8 cellular contexts compared by ENCODE assay signal in genomic region chr21:43775795-43776430, GRCh38. TPM values are rescaled to one million over a fixed set of nuclear protein-coding genes. Genes with fewer than 3 reads are reported as not detected.
DNase-seq lines count a peak whose midpoint lies in the region; ATAC-seq and TF ChIP-seq lines count a peak whose summit lies in the region.

TSS of gene CSTB (minus strand) at chr21:43776308. CDS start at chr21:43776269, 39 bp downstream.

- peaks cover 5% of the 10 kb centered on the region for H3K27me3 ChIP-seq in thymus (ENCODE audit: control insufficient read depth, insufficient read depth)

- peaks cover 4% of the 10 kb centered on the region for H3K36me3 ChIP-seq in thymus (ENCODE audit: control insufficient read depth, insufficient read depth)

- H3K27ac ChIP-seq in thymus (ENCODE audit: low read depth), result peak within 1 kb of the TSS; percentile 88

- H3K27me3 Mint-ChIP-seq in Calu3 (ENCODE audit: unreplicated experiment) (no peaks in the 10 kb centered on the region), glutamatergic neuron (ENCODE audit: unreplicated experiment) (peaks cover 10% of the 10 kb centered on the region), osteocyte (ENCODE audit: unreplicated experiment) (no peaks in the 10 kb centered on the region)
- H3K27me3 Mint-ChIP-seq in activated naive CD4-positive, alpha-beta T cell treated with anti-CD3 and anti-CD28 coated beads, Interleukin-2, amount 50 U/mL, for 24 hours, result no peaks in the 10 kb centered on the region

- H3K4me1 ChIP-seq in thymus (ENCODE audit: control insufficient read depth, insufficient read depth, low read length), result no peaks in the 10 kb centered on the region

- BruUV-seq in Calu3 (replicated peaks; lab: Mats Ljungman, UMichigan), result no TSS peak

- CTCF ChIA-PET in Calu3 (lab: Charles Lee), result no interaction called here

- H3K4me3 ChIP-seq in Jurkat, Clone E6-1 (ENCODE audit: low read length), result peak within 1 kb of the TSS; percentile 65
- peak within 1 kb of the TSS; percentile 87 for H3K4me3 ChIP-seq in thymus (ENCODE audit: low read length)

- H3K4me1 Mint-ChIP-seq in Calu3 (ENCODE audit: low read depth, unreplicated experiment) (peaks cover 13% of the 10 kb centered on the region), glutamatergic neuron (ENCODE audit: low read depth, unreplicated experiment) (peaks cover 19% of the 10 kb centered on the region), osteocyte (ENCODE audit: unreplicated experiment) (peaks cover 39% of the 10 kb centered on the region)
- peaks cover 33% of the 10 kb centered on the region for H3K4me1 Mint-ChIP-seq in activated naive CD4-positive, alpha-beta T cell treated with anti-CD3 and anti-CD28 coated beads, Interleukin-2, amount 50 U/mL, for 24 hours

- H3K36me3 Mint-ChIP-seq in Calu3 (ENCODE audit: insufficient read depth, unreplicated experiment) (peaks cover 80% of the 10 kb centered on the region), glutamatergic neuron (ENCODE audit: unreplicated experiment) (peaks cover 5% of the 10 kb centered on the region), osteocyte (ENCODE audit: unreplicated experiment) (peaks cover 12% of the 10 kb centered on the region)
- peaks cover 3% of the 10 kb centered on the region for H3K36me3 Mint-ChIP-seq in activated naive CD4-positive, alpha-beta T cell treated with anti-CD3 and anti-CD28 coated beads, Interleukin-2, amount 50 U/mL, for 24 hours

- ATAC-seq in GM21367 (IDR thresholded peaks at IDR 0.05; ENCODE audit: unreplicated experiment) (peak; percentile 61), SK-N-SH treated with all-trans-retinoic acid at 6 μM for 48 hours (peak; percentile 86)

- peak within 1 kb of the TSS; percentile 84 for H3K27ac Mint-ChIP-seq in Calu3 (ENCODE audit: unreplicated experiment)
- H3K27ac Mint-ChIP-seq in activated naive CD4-positive, alpha-beta T cell treated with anti-CD3 and anti-CD28 coated beads, Interleukin-2, amount 50 U/mL, for 24 hours, result peak within 1 kb of the TSS; percentile 72
- H3K27ac Mint-ChIP-seq in glutamatergic neuron (ENCODE audit: unreplicated experiment), result peak within 1 kb of the TSS; percentile 80
- H3K27ac Mint-ChIP-seq in osteocyte (ENCODE audit: unreplicated experiment), result peak within 1 kb of the TSS; percentile 76

- H3K9me3 ChIP-seq in thymus (ENCODE audit: control insufficient read depth), result no peaks in the 10 kb centered on the region

- DNase-seq in Calu3, result peak; percentile 20
- DNase-seq in Jurkat, Clone E6-1 (ENCODE audit: low read depth, low spot score), result peak; percentile 47
- peak; percentile 93 for DNase-seq in glutamatergic neuron
- DNase-seq in osteocyte (ENCODE audit: extremely low spot score, unreplicated experiment), result peak; percentile 92

- TF ChIP-seq CTCF in Calu3 (IDR thresholded peaks at IDR 0.05; ENCODE audit: unreplicated experiment), result no peak
- TF ChIP-seq CTCF in glutamatergic neuron (IDR thresholded peaks at IDR 0.05; ENCODE audit: partially characterized antibody, unreplicated experiment), result no peak
- no peak for TF ChIP-seq CTCF in osteocyte (IDR thresholded peaks at IDR 0.05)

- intact Hi-C loops in Calu3 (cut with micrococcal nuclease; ENCODE audit: unreplicated experiment), result no loop called here

- H3K4me3 Mint-ChIP-seq in Calu3 (ENCODE audit: low read depth, unreplicated experiment) (peak within 1 kb of the TSS; percentile 93), glutamatergic neuron (ENCODE audit: unreplicated experiment) (peak within 1 kb of the TSS; percentile 92), osteocyte (ENCODE audit: unreplicated experiment) (peak within 1 kb of the TSS; percentile 89)
- peak within 1 kb of the TSS; percentile 93 for H3K4me3 Mint-ChIP-seq in activated naive CD4-positive, alpha-beta T cell treated with anti-CD3 and anti-CD28 coated beads, Interleukin-2, amount 50 U/mL, for 24 hours

- H3K9me3 Mint-ChIP-seq in Calu3 (ENCODE audit: low read depth, unreplicated experiment), result no peaks in the 10 kb centered on the region
- no peaks in the 10 kb centered on the region for H3K9me3 Mint-ChIP-seq in activated naive CD4-positive, alpha-beta T cell treated with anti-CD3 and anti-CD28 coated beads, Interleukin-2, amount 50 U/mL, for 24 hours
- peaks cover 4% of the 10 kb centered on the region for H3K9me3 Mint-ChIP-seq in glutamatergic neuron (ENCODE audit: unreplicated experiment)
- H3K9me3 Mint-ChIP-seq in osteocyte (ENCODE audit: unreplicated experiment), result no peaks in the 10 kb centered on the region

- 1% methylated on average over 71 of the region's 71 CpGs for WGBS in thymus

TF ChIP-seq in SK-N-SH treated with all-trans-retinoic acid at 6 μM for 48 hours, 23 proteins besides CTCF, POLR2A, EP300 and RAD21:
- TF ChIP-seq ZC3H10 (CRISPR knock-in tag; IDR thresholded peaks at IDR 0.05), result no peak
- TF ChIP-seq BACH2 (CRISPR knock-in tag; IDR thresholded peaks at IDR 0.05; ENCODE audit: borderline replicate concordance), result no peak
- no peak for TF ChIP-seq ZNF8 (CRISPR knock-in tag; IDR thresholded peaks at IDR 0.05)
- TF ChIP-seq PATZ1 (CRISPR knock-in tag; IDR thresholded peaks at IDR 0.05; ENCODE audit: borderline replicate concordance), result no peak
- TF ChIP-seq CSDC2 (CRISPR knock-in tag; IDR thresholded peaks at IDR 0.05), result no peak
- TF ChIP-seq ESRRG (CRISPR knock-in tag; IDR thresholded peaks at IDR 0.05), result no peak
- no peak for TF ChIP-seq GLIS3 (CRISPR knock-in tag; IDR thresholded peaks at IDR 0.05)
- no peak for TF ChIP-seq ISL1 (CRISPR knock-in tag; IDR thresholded peaks at IDR 0.05)
- TF ChIP-seq TCF4 (CRISPR knock-in tag; IDR thresholded peaks at IDR 0.05; ENCODE audit: borderline replicate concordance), result no peak
- no peak for TF ChIP-seq CREB5 (CRISPR knock-in tag; IDR thresholded peaks at IDR 0.05; ENCODE audit: low read depth)
- no peak for TF ChIP-seq ZFP3 (CRISPR knock-in tag; IDR thresholded peaks at IDR 0.05)
TF ChIP-seq in SK-N-SH treated with all-trans-retinoic acid at 6 μM for 48 hours: peak in this region for 0.

RNA-seq across cellular contexts. Expression of gene CSTB, which starts in this region (rescaled TPM):
- total RNA-seq in Calu3 (2022) (105 and 116 TPM in 2 replicates), glutamatergic neuron (ENCODE audit: unreplicated experiment) (32.7 TPM), osteocyte (59.1 and 65.3 TPM in 2 replicates)
- 66.1 TPM for polyA plus RNA-seq in Jurkat, Clone E6-1 (2012; ENCODE audit: insufficient read depth, insufficient read length)
- polyA plus RNA-seq in thymus, result 198 TPM

Comparison
In these comparisons a context has a peak if more than half of its experiments do, and no peak if none do; other contexts are left out.
1. Peak in every context shown above with its lines: DNase-seq, ATAC-seq, H3K4me3 ChIP-seq and H3K27ac ChIP-seq.
2. DNase-seq: peak in every context shown above with its lines; median percentile 93 in glutamatergic neuron; 92 in osteocyte; 47 in Jurkat, Clone E6-1; 20 in Calu3.